ENCODE assay signal across 23 cellular contexts in the genomic region with DNA sequence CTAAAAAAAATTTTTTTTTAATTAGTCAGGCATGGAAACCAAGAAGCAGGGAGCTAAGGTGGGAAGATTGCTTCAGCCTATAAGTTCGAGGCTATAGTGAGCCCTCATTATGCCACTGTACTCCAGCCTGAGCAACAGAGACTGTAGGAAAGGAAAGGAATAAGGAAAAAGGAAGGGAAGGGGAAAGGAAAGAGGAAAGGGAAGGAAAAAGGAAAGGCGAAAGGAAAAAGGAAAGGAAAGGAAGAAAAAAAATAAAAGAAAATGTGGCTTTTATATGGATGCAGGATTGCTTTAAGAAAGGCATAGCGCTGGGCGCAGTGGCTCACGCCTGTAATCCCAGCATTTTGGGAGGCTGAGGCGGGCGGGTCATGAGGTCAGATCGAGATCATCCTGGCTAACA.
"Had no signal": no experiment of that assay in that cellular context is flagged by ENCODE, and none has a peak within 500 bp of the region (broad histone marks: within the 10 kb centered on the region; RNA-seq: fewer than 3 reads in every experiment).

No MANE protein-coding gene starts in this region.

- H3K9me3 Mint-ChIP-seq: mesothelial cell of epicardium; naive B cell; naive thymus-derived CD8-positive, alpha-beta T cell had no signal

- H3K27me3 Mint-ChIP-seq: naive B cell; naive thymus-derived CD8-positive, alpha-beta T cell had no signal

- H3K27ac Mint-ChIP-seq: mesothelial cell of epicardium; naive B cell; naive thymus-derived CD8-positive, alpha-beta T cell had no signal

- H3K4me3 Mint-ChIP-seq: mesothelial cell of epicardium; naive B cell; naive thymus-derived CD8-positive, alpha-beta T cell had no signal

- DNase-seq: dermis blood vessel endothelial cell; dorsolateral prefrontal cortex; effector CD4-positive, alpha-beta T cell; effector memory CD4-positive, alpha-beta T cell; erythroblast; esophagus squamous epithelium; foreskin fibroblast; foreskin melanocyte; gastrocnemius medialis; glutamatergic neuron; head of caudate nucleus; heart right ventricle; hippocampal formation; left cardiac atrium; left lung; left ventricle myocardium superior; lower lobe of right lung; mesenchymal stem cell; mucosa of descending colon; naive B cell; naive thymus-derived CD8-positive, alpha-beta T cell had no signal

- H3K4me1 Mint-ChIP-seq: mesothelial cell of epicardium had no signal

- ATAC-seq: esophagus mucosa; gastrocnemius medialis; heart right ventricle; left cardiac atrium; left lung; left ventricle myocardium superior; lower lobe of right lung; mucosa of descending colon; naive thymus-derived CD8-positive, alpha-beta T cell had no signal
